ENCODE assay signal across 8 cellular contexts in genomic region chr5:57173026-57173317, GRCh38. TPM values are rescaled to one million over a fixed set of nuclear protein-coding genes. Genes with fewer than 3 reads are reported as not detected.
DNase-seq lines count a peak whose midpoint lies in the region; ATAC-seq, FAIRE-seq and TF ChIP-seq lines count a peak whose summit lies in the region.

No MANE protein-coding gene starts in this region.

- no peak for FAIRE-seq in K562 (lab: Jason Lieb, UNC)

- H3K27me3 ChIP-seq in cardiac muscle cell (no peaks in the 10 kb centered on the region), K562 (ENCODE audit: control insufficient read depth in 2 of 2, insufficient read depth in 2 of 2, low read length in 2 of 2) (no peaks in the 10 kb centered on the region), lung (ENCODE audit: control insufficient read depth, insufficient read depth) (no peaks in the 10 kb centered on the region), upper lobe of right lung (no peaks in the 10 kb centered on the region)

- TF ChIP-seq CTCF in cardiac muscle cell (IDR thresholded peaks at IDR 0.05; ENCODE audit: low read depth, low read length): no peak
- TF ChIP-seq CTCF in K562 (IDR thresholded peaks at IDR 0.05 in 2 of 3, conservative IDR thresholded peaks at IDR 0.05 in 1 of 3; ENCODE audit: insufficient read depth in 2 of 3, low read depth in 1 of 3, low read length in 3 of 3): no peak
- TF ChIP-seq CTCF in lung (IDR thresholded peaks at IDR 0.05; ENCODE audit: control extremely low read depth, extremely low read depth): no peak
- TF ChIP-seq CTCF in upper lobe of right lung (IDR thresholded peaks at IDR 0.05): no peak

- ATAC-seq in left ventricle myocardium superior (no peak), K562 (no peak), lung (ENCODE audit: insufficient read depth, low FRiP score) (no peak), upper lobe of right lung (no peak), HG03469 (IDR thresholded peaks at IDR 0.05; ENCODE audit: unreplicated experiment) (no peak), HG02642 (IDR thresholded peaks at IDR 0.05; ENCODE audit: poor library complexity, unreplicated experiment) (no peak), HG02623 (IDR thresholded peaks at IDR 0.05; ENCODE audit: unreplicated experiment) (no peak)

- no peak for TF ChIP-seq POLR2A in K562 (conservative IDR thresholded peaks at IDR 0.05)

- no peaks in the 10 kb centered on the region for H3K9me3 ChIP-seq in cardiac muscle cell (ENCODE audit: low read depth)
- no peaks in the 10 kb centered on the region for H3K9me3 ChIP-seq in K562 (replicated peaks; ENCODE audit: control insufficient read depth, insufficient read depth, low read depth, low read length)
- H3K9me3 ChIP-seq in lung (ENCODE audit: control insufficient read depth in 2 of 2, insufficient read depth in 1 of 2, low read length in 1 of 2): no peaks in the 10 kb centered on the region
- H3K9me3 ChIP-seq in upper lobe of right lung: no peaks in the 10 kb centered on the region

- peak overlapping the region; percentile 97 to 100 for H3K9ac ChIP-seq in K562 (ENCODE audit: insufficient read depth in 1 of 2, low read depth in 2 of 2, low read length in 2 of 2)

- no peak for TF ChIP-seq EP300 in K562 (IDR thresholded peaks at IDR 0.05; ENCODE audit: low read length)

- H3K4me3 ChIP-seq in cardiac muscle cell (peak overlapping the region; percentile 58), K562 (peak overlapping the region; percentile 82), lung (peak overlapping the region; percentile 43), upper lobe of right lung (peak overlapping the region; percentile 64)

- peaks cover 8% of the 10 kb centered on the region for H3K4me1 ChIP-seq in cardiac muscle cell (ENCODE audit: low read depth)
- peaks cover 6 to 10% of the 10 kb centered on the region in 2 experiments; a peak in 4 of 5 replicates for H3K4me1 ChIP-seq in K562 (replicated peaks in 1 of 2; ENCODE audit: control insufficient read depth in 2 of 2, insufficient read depth in 2 of 2, low read length in 2 of 2)
- H3K4me1 ChIP-seq in lung (ENCODE audit: control insufficient read depth in 2 of 2, insufficient read depth in 2 of 2, low read length in 2 of 2): peaks cover 0 to 3% of the 10 kb centered on the region in 2 donors
- H3K4me1 ChIP-seq in upper lobe of right lung: peaks cover 13% of the 10 kb centered on the region

- no peaks in the 10 kb centered on the region for H3K9me1 ChIP-seq in K562 (ENCODE audit: control insufficient read depth, insufficient read depth, low read length)

- CTCF ChIA-PET in K562 (lab: Yijun Ruan, JAX; ENCODE audit: low intra/inter-chr PET ratio): no interaction called here

- BruUV-seq in K562 (replicated peaks; lab: Mats Ljungman, UMichigan): no TSS peak

- H3K4me2 ChIP-seq in K562 (ENCODE audit: insufficient read depth, low read length): peak overlapping the region; percentile 88

- DNase-seq in cardiac muscle cell (ENCODE audit: low read depth in 1 of 2, low spot score in 1 of 2) (no peak), left ventricle myocardium superior (no peak), K562 (ENCODE audit: extremely low read depth in 1 of 4, low spot score in 3 of 4) (no peak), lung (ENCODE audit: low spot score) (no peak), upper lobe of right lung (no peak)

- peak overlapping the region; percentile 99 for H3K27ac ChIP-seq in cardiac muscle cell
- H3K27ac ChIP-seq in K562 (ENCODE audit: extremely low read depth, low read depth, low read length): peak overlapping the region; percentile 99
- H3K27ac ChIP-seq in lung (ENCODE audit: low read depth in 1 of 2, low read length in 1 of 2): peak overlapping the region; percentile 90 to 96
- peak overlapping the region; percentile 91 for H3K27ac ChIP-seq in upper lobe of right lung

- peak overlapping the region; percentile 78 for H2AFZ ChIP-seq in K562 (ENCODE audit: low read depth, low read length)

- TF ChIP-seq RAD21 in K562 (CRISPR knock-in tag; conservative IDR thresholded peaks at IDR 0.05 in 1 of 2, IDR thresholded peaks at IDR 0.05 in 1 of 2): no peak

- intact Hi-C loops in left ventricle myocardium superior (cut with micrococcal nuclease): loop anchor here (10.0 kb wide), 1 partner anchor 52 kb away; no protein-coding TSS in a partner anchor
- intact Hi-C loops in K562 (cut with micrococcal nuclease): no loop called here
- intact Hi-C loops in upper lobe of right lung (cut with DNase I): no loop called here

- H3K36me3 ChIP-seq in cardiac muscle cell: no peaks in the 10 kb centered on the region
- H3K36me3 ChIP-seq in K562 (ENCODE audit: control insufficient read depth, insufficient read depth, low read length): peaks cover 22% of the 10 kb centered on the region
- H3K36me3 ChIP-seq in lung (ENCODE audit: control insufficient read depth in 2 of 2, insufficient read depth in 2 of 2, low read length in 2 of 2): no peaks in the 10 kb centered on the region
- H3K36me3 ChIP-seq in upper lobe of right lung: peaks cover 4% of the 10 kb centered on the region

- in situ Hi-C loops in K562 (cut with MboI): no loop called here

- under 1% methylated on average over 17 of the region's 17 CpGs for whole genome bisulfite sequencing in K562 (ENCODE audit: insufficient coverage, low coverage, missing lambda C conversion rate)
- 0% methylated on average over 17 of the region's 17 CpGs for WGBS in lung, 2 donors

- peaks cover 30% of the 10 kb centered on the region; the same call in 1 of the 2 replicates for H4K20me1 ChIP-seq in K562 (replicated peaks; ENCODE audit: control insufficient read depth, insufficient read depth, low read length)

- peaks cover 45% of the 10 kb centered on the region for H3K79me2 ChIP-seq in K562 (ENCODE audit: control insufficient read depth, insufficient read depth, low read length)

- POLR2A ChIA-PET in K562 (lab: Yijun Ruan, JAX): interaction anchor here (0.7 to 1.2 kb wide), 4 partner anchors 11 to 263 kb away, joined by 3 to 5 read pairs (median 5); partner anchors contain the start of gene SETD9

TF ChIP-seq in K562, 482 proteins besides CTCF, POLR2A, EP300 and RAD21 (continues in another document):
- TF ChIP-seq ZNF609 (CRISPR knock-in tag; IDR thresholded peaks at IDR 0.05; ENCODE audit: borderline replicate concordance): no peak
- no peak for TF ChIP-seq ZNF384 (IDR thresholded peaks at IDR 0.05; ENCODE audit: low read depth, low read length)
- peak; percentile 23 for TF ChIP-seq SMAD1 (IDR thresholded peaks at IDR 0.05; ENCODE audit: low read depth, low read length, partially characterized antibody)
- TF ChIP-seq GTF2F1 (IDR thresholded peaks at IDR 0.05; ENCODE audit: low read depth, low read length): no peak
- 0 out of 2 replicates have a peak, but pooled peaks have one; percentile 43 for TF ChIP-seq ZNF143 (CRISPR knock-in tag; IDR thresholded peaks at IDR 0.05)

RNA-seq across cellular contexts. Expression of gene GPBP1, which starts 0.9 kb away (rescaled TPM):
- total RNA-seq in cardiac muscle cell: 42.9 and 85.9 TPM in 2 replicates
- polyA plus RNA-seq in cardiac muscle cell: 65.3 and 79.4 TPM in 2 replicates
- 60.2 TPM for total RNA-seq in left ventricle myocardium superior
- 38.9 and 193 TPM in 2 replicates for total RNA-seq in K562 (2011; cell fraction: chromatin; rRNA removed; ENCODE audit: low replicate concordance)
- total RNA-seq in K562 (2011; cell fraction: nucleolus; rRNA removed): 20.5 and 30.5 TPM in 2 replicates
- 55.7 and 82.8 TPM in 2 replicates for total RNA-seq in K562 (2011; cell fraction: nucleoplasm; rRNA removed)
- 61.7 and 66.2 TPM in 2 replicates for total RNA-seq in K562 (2014; rRNA removed)
- 109 and 122 TPM in 2 replicates for total RNA-seq in K562 (2014; rRNA removed; fragmentation: Illumina TruSeq; extraction: Trizol)
- total RNA-seq in K562 (2015; rRNA removed; fragmentation: Illumina TruSeq; extraction: Trizol): 89.1 and 97.0 TPM in 2 replicates
- total RNA-seq in K562 (2021): 67.8 and 68.4 TPM in 2 replicates
- 67.3 and 85.2 TPM in 2 replicates for polyA plus RNA-seq in K562 (2011; rRNA removed)
- 6.1 and 19.2 TPM in 2 replicates for polyA plus RNA-seq in K562 (2011; cell fraction: cytosol; rRNA removed)
- polyA plus RNA-seq in K562 (2011; cell fraction: nucleus; rRNA removed): 22.7 and 36.5 TPM in 2 replicates
- polyA plus RNA-seq in K562 (2012): 51.9 and 53.1 TPM in 2 replicates
- 70.2 and 85.7 TPM in 2 replicates for polyA plus RNA-seq in K562 (2014; fragmentation: Illumina TruSeq; extraction: Trizol)
- polyA plus RNA-seq in K562 (2014; fragmentation: Nextera tagmentation; extraction: Ambion mirVana): 10 to 100 TPM; 31.0 to 40.7 TPM
- 55.2 and 64.0 TPM in 2 replicates for polyA plus RNA-seq in K562 (2014; rRNA removed)
- polyA minus RNA-seq in K562 (2011; rRNA and poly(A)+ RNA removed): 94.7 and 107 TPM in 2 replicates
- polyA minus RNA-seq in K562 (2011; cell fraction: cytosol; rRNA and poly(A)+ RNA removed): 21.1 and 29.6 TPM in 2 replicates
- polyA minus RNA-seq in K562 (2011; cell fraction: nucleus; rRNA and poly(A)+ RNA removed): 26.1 and 57.8 TPM in 2 replicates
- total RNA-seq in lung: 100 to 1,000 TPM in 1 of 2 donors, 10 to 100 TPM in 1; 49.6 to 159 TPM
- polyA plus RNA-seq in lung: 10 to 100 TPM; 42.6 to 49.3 TPM
- total RNA-seq in upper lobe of right lung: 63.0 TPM
